Comparison of ENCODE assay signal across 1 cellular context in genomic region chr9:127897194-127897692, GRCh38.
TF ChIP-seq lines count a peak whose summit lies in the region.

No MANE protein-coding gene starts in this region.

TF ChIP-seq in HepG2, 621 proteins besides CTCF, POLR2A, EP300 and RAD21 (continued from another document and continues in another):
- TF ChIP-seq ZNF318 (CRISPR knock-in tag; IDR thresholded peaks at IDR 0.05), result no peak
- TF ChIP-seq MAX (IDR thresholded peaks at IDR 0.05), result peak; percentile 30; the same call in 1 of the 2 replicates
- no peak for TF ChIP-seq ZSCAN5A (CRISPR knock-in tag; IDR thresholded peaks at IDR 0.05; ENCODE audit: borderline replicate concordance)
- TF ChIP-seq CHD4 (IDR thresholded peaks at IDR 0.05; ENCODE audit: borderline replicate concordance, low read length), result no peak
- TF ChIP-seq ZEB1 (IDR thresholded peaks at IDR 0.05; ENCODE audit: insufficient replicate concordance, low read depth), result peak; percentile 10
- no peak for TF ChIP-seq ZBED4 (CRISPR knock-in tag; IDR thresholded peaks at IDR 0.05; ENCODE audit: borderline replicate concordance)
- TF ChIP-seq ZNF207 (IDR thresholded peaks at IDR 0.05; ENCODE audit: borderline replicate concordance), result no peak
- TF ChIP-seq ATF5 (CRISPR knock-in tag; IDR thresholded peaks at IDR 0.05; ENCODE audit: low read depth), result no peak
- no peak for TF ChIP-seq ZNF407 (CRISPR knock-in tag; IDR thresholded peaks at IDR 0.05; ENCODE audit: not compliant biosample characterization)
- no peak for TF ChIP-seq HOXD1 (CRISPR knock-in tag; IDR thresholded peaks at IDR 0.05)
- no peak for TF ChIP-seq CSRNP2 (CRISPR knock-in tag; conservative IDR thresholded peaks at IDR 0.05; ENCODE audit: low read depth)
- peak; percentile 57; the same call in 1 of the 2 replicates for TF ChIP-seq ZKSCAN5 (CRISPR knock-in tag; IDR thresholded peaks at IDR 0.05)
- no peak for TF ChIP-seq TAF15 (IDR thresholded peaks at IDR 0.05; ENCODE audit: low read depth, low read length, poor library complexity, severe bottlenecking)
- TF ChIP-seq MAZ (IDR thresholded peaks at IDR 0.05; ENCODE audit: borderline replicate concordance, low read depth, low read length), result peak; percentile 51; the same call in 1 of the 2 replicates
- no peak for TF ChIP-seq MAZ (CRISPR knock-in tag; IDR thresholded peaks at IDR 0.05; ENCODE audit: low read depth)
- TF ChIP-seq SRSF4 (IDR thresholded peaks at IDR 0.05; ENCODE audit: low read depth, low read length, poor library complexity, severe bottlenecking), result no peak
- TF ChIP-seq ZFP37 (CRISPR knock-in tag; IDR thresholded peaks at IDR 0.05; ENCODE audit: borderline replicate concordance), result no peak
- no peak for TF ChIP-seq ZNF263 (CRISPR knock-in tag; IDR thresholded peaks at IDR 0.05)
- TF ChIP-seq ZNF18 (CRISPR knock-in tag; IDR thresholded peaks at IDR 0.05; ENCODE audit: insufficient replicate concordance), result no peak
- TF ChIP-seq HNF1B (CRISPR knock-in tag; IDR thresholded peaks at IDR 0.05), result peak; percentile 33; the same call in 1 of the 2 replicates
